ENCODE assay signal across 1 cellular context in genomic region chr3:31204026-31204795, GRCh38.
TF ChIP-seq lines count a peak whose summit lies in the region.

No MANE protein-coding gene starts in this region.

TF ChIP-seq in HepG2, 621 proteins besides CTCF, POLR2A, EP300 and RAD21 (continued from another document):
- TF ChIP-seq PRDM4 (CRISPR knock-in tag; IDR thresholded peaks at IDR 0.05; ENCODE audit: borderline replicate concordance) = no peak
- no peak for TF ChIP-seq ZNF670 (CRISPR knock-in tag; IDR thresholded peaks at IDR 0.05; ENCODE audit: borderline replicate concordance)
- TF ChIP-seq TFAP4 (IDR thresholded peaks at IDR 0.05; ENCODE audit: borderline replicate concordance, low read depth) = no peak
